Comparison of ENCODE assay signal across 28 cellular contexts in genomic region chr1:241707442-241707841, GRCh38. TPM values are rescaled to one million over a fixed set of nuclear protein-coding genes. Genes with fewer than 3 reads are reported as not detected.
DNase-seq lines count a peak whose midpoint lies in the region; ATAC-seq and TF ChIP-seq lines count a peak whose summit lies in the region.
"Had no signal": no experiment of that assay in that cellular context is flagged by ENCODE, and none has a peak within 500 bp of the region (broad histone marks: within the 10 kb centered on the region; RNA-seq: fewer than 3 reads in every experiment).

No MANE protein-coding gene starts in this region.

- no peaks in the 10 kb centered on the region for H3K9me2 ChIP-seq in MM.1S (replicated peaks; ENCODE audit: insufficient read depth, low read length)

- peaks cover 22% of the 10 kb centered on the region for H3K4me1 Mint-ChIP-seq in activated naive CD8-positive, alpha-beta T cell (ENCODE audit: low read depth)
- H3K4me1 Mint-ChIP-seq in activated naive CD8-positive, alpha-beta T cell treated with anti-CD3 and anti-CD28 coated beads for 36 hours, result peaks cover 19% of the 10 kb centered on the region
- H3K4me1 Mint-ChIP-seq in T-cell (peaks cover 19 to 21% (median 21%) of the 10 kb centered on the region in 3 donors), WTC11 (no peaks in the 10 kb centered on the region)
- H3K4me1 Mint-ChIP-seq: activated B cell treated with CpG ODN at 0.5 μM for 24 hours, B cell, naive B cell had no signal

- TF ChIP-seq CTCF in foreskin keratinocyte (conservative IDR thresholded peaks at IDR 0.05) (no peak), WTC11 (IDR thresholded peaks at IDR 0.05) (no peak), GM13976 (IDR thresholded peaks at IDR 0.05; ENCODE audit: borderline replicate concordance, control extremely low read depth, extremely low read depth, insufficient read depth, missing control alignments) (no peak), MM.1S (IDR thresholded peaks at IDR 0.05; ENCODE audit: low read length) (no peak)

- no peaks in the 10 kb centered on the region for H4K20me1 ChIP-seq in MM.1S (ENCODE audit: insufficient read depth, low read length)

- CTCF ChIA-PET in T-cell (lab: Charles Lee), result no interaction called here
- CTCF ChIA-PET in WTC11 (lab: Charles Lee), result interaction anchor here (1.6 kb wide), 1 partner anchor 97 kb away, joined by 3 read pairs; no protein-coding TSS in a partner anchor

- peaks cover 47% of the 10 kb centered on the region for H3K4me1 ChIP-seq in foreskin keratinocyte
- no peaks in the 10 kb centered on the region for H3K4me1 ChIP-seq in MM.1S (ENCODE audit: low read length)
- H3K4me1 ChIP-seq: SJCRH30 had no signal

- no peak overlapping the region for H3K4me3 ChIP-seq in MM.1S (ENCODE audit: low read length)
- H3K4me3 ChIP-seq: SJCRH30 had no signal

- H3K36me3 Mint-ChIP-seq in activated naive CD8-positive, alpha-beta T cell, result peaks cover 3% of the 10 kb centered on the region
- H3K36me3 Mint-ChIP-seq in activated naive CD8-positive, alpha-beta T cell treated with anti-CD3 and anti-CD28 coated beads for 36 hours, result no peaks in the 10 kb centered on the region
- H3K36me3 Mint-ChIP-seq in T-cell, result no peaks in the 10 kb centered on the region
- no peaks in the 10 kb centered on the region for H3K36me3 Mint-ChIP-seq in WTC11

- no peaks in the 10 kb centered on the region for H3F3A ChIP-seq in MM.1S (ENCODE audit: insufficient read depth, low read length)

- no peak overlapping the region for H3K4me2 ChIP-seq in MM.1S (ENCODE audit: low read depth, low read length)

- peak overlapping the region; percentile 53 for H3K4me3 Mint-ChIP-seq in activated naive CD8-positive, alpha-beta T cell
- H3K4me3 Mint-ChIP-seq in activated naive CD8-positive, alpha-beta T cell treated with anti-CD3 and anti-CD28 coated beads for 36 hours, result no peak overlapping the region
- H3K4me3 Mint-ChIP-seq in T-cell (peak overlapping the region in 2 of 3 donors; percentile 48 to 58), WTC11 (no peak overlapping the region)
- H3K4me3 Mint-ChIP-seq: activated B cell treated with CpG ODN at 0.5 μM for 24 hours, B cell, naive B cell had no signal

- no peak overlapping the region for H3K27ac Mint-ChIP-seq in activated naive CD8-positive, alpha-beta T cell
- no peak overlapping the region for H3K27ac Mint-ChIP-seq in activated naive CD8-positive, alpha-beta T cell treated with anti-CD3 and anti-CD28 coated beads for 36 hours
- H3K27ac Mint-ChIP-seq in T-cell (peak overlapping the region; percentile 26 to 68), WTC11 (no peak overlapping the region)
- H3K27ac Mint-ChIP-seq: activated B cell treated with CpG ODN at 0.5 μM for 24 hours, B cell, naive B cell had no signal

- in situ Hi-C loops in GM13976 (cut with MboI; ENCODE audit: low sequenced_read_pairs, unreplicated experiment), result no loop called here

- no peaks in the 10 kb centered on the region for H3K79me2 ChIP-seq in MM.1S (ENCODE audit: low read length)

- ATAC-seq in T-cell (replicated peaks in 1 of 4) (no peak), foreskin keratinocyte (peak; percentile 1), WTC11 (no peak), HG02970 (IDR thresholded peaks at IDR 0.05; ENCODE audit: low FRiP score, unreplicated experiment) (no peak)
- ATAC-seq: HepG2, left ventricle myocardium superior had no signal

- H3K9me3 Mint-ChIP-seq in activated naive CD8-positive, alpha-beta T cell (ENCODE audit: low read depth), result no peaks in the 10 kb centered on the region
- peaks cover 5% of the 10 kb centered on the region for H3K9me3 Mint-ChIP-seq in activated naive CD8-positive, alpha-beta T cell treated with anti-CD3 and anti-CD28 coated beads for 36 hours
- H3K9me3 Mint-ChIP-seq in T-cell, result peaks cover 0 to 5% (median 0%) of the 10 kb centered on the region in 3 donors
- peaks cover 5% of the 10 kb centered on the region; the same call in 1 of the 2 replicates for H3K9me3 Mint-ChIP-seq in WTC11

- H3K27me3 Mint-ChIP-seq in activated naive CD8-positive, alpha-beta T cell, result peaks cover 3% of the 10 kb centered on the region
- no peaks in the 10 kb centered on the region for H3K27me3 Mint-ChIP-seq in activated naive CD8-positive, alpha-beta T cell treated with anti-CD3 and anti-CD28 coated beads for 36 hours
- H3K27me3 Mint-ChIP-seq in T-cell, result no peaks in the 10 kb centered on the region
- H3K27me3 Mint-ChIP-seq in WTC11 (ENCODE audit: low read depth), result no peaks in the 10 kb centered on the region

- no peaks in the 10 kb centered on the region for H3K9me3 ChIP-seq in MM.1S (replicated peaks; ENCODE audit: insufficient read depth, low read length)
- H3K9me3 ChIP-seq: SJCRH30 had no signal

- no peak for DNase-seq in activated naive CD8-positive, alpha-beta T cell treated with anti-CD3 and anti-CD28 coated beads for 36 hours
- no peak for DNase-seq in T-cell
- DNase-seq in foreskin keratinocyte, result no peak
- DNase-seq in WTC11 (ENCODE audit: low spot score), result no peak
- no peak for DNase-seq in GM13976 (ENCODE audit: low spot score)
- DNase-seq in MM.1S, result no peak
- DNase-seq: activated B cell treated with CpG ODN at 0.5 μM for 24 hours; activated CD4-positive, alpha-beta T cell treated with anti-CD3 and anti-CD28 coated beads, Interleukin-2, amount 50 U/mL, for 4 hours; DMS79; GF-D8; glutamatergic neuron; left ventricle myocardium superior; naive B cell; NCI-H1694; NCI-H2171; NCI-H510A treated with DMSO at 0.1 percent for 48 hours; occipital lobe; SJCRH30; stimulated activated naive CD4-positive, alpha-beta T cell treated with Interleukin-2 at 50 U/mL for 16 hours had no signal

- POLR2A ChIA-PET in T-cell (lab: Charles Lee) (no interaction called here), WTC11 (lab: Charles Lee) (no interaction called here)

- H3K36me3 ChIP-seq in MM.1S (replicated peaks; ENCODE audit: insufficient read depth, low read length), result no peaks in the 10 kb centered on the region
- H3K36me3 ChIP-seq: SJCRH30 had no signal

- H3K27ac ChIP-seq in foreskin keratinocyte, result peak overlapping the region; percentile 0
- no peak overlapping the region for H3K27ac ChIP-seq in MM.1S (ENCODE audit: low read length)
- H3K27ac ChIP-seq: SJCRH30 had no signal

- H2AFZ ChIP-seq in MM.1S (ENCODE audit: low read length), result no peak overlapping the region

- H3K9ac ChIP-seq in MM.1S (ENCODE audit: low read length), result no peak overlapping the region

- H3K27me3 ChIP-seq in foreskin keratinocyte (no peaks in the 10 kb centered on the region), MM.1S (replicated peaks; ENCODE audit: insufficient read depth, low read length) (no peaks in the 10 kb centered on the region)
- H3K27me3 ChIP-seq: SJCRH30 had no signal

TF ChIP-seq in WTC11, 78 proteins besides CTCF, POLR2A, EP300 and RAD21 (continues in another document):
- TF ChIP-seq, protein P1, sequence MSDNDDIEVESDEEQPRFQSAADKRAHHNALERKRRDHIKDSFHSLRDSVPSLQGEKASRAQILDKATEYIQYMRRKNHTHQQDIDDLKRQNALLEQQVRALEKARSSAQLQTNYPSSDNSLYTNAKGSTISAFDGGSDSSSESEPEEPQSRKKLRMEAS (CRISPR knock-in tag; IDR thresholded peaks at IDR 0.05), result no peak
- TF ChIP-seq ZNF512 (CRISPR knock-in tag; IDR thresholded peaks at IDR 0.05; ENCODE audit: borderline replicate concordance), result no peak
- TF ChIP-seq ZNF138 (CRISPR knock-in tag; conservative IDR thresholded peaks at IDR 0.05), result no peak
- TF ChIP-seq ATF1 (CRISPR knock-in tag; IDR thresholded peaks at IDR 0.05), result no peak
- no peak for TF ChIP-seq PRRX2 (CRISPR knock-in tag; IDR thresholded peaks at IDR 0.05)
- no peak for TF ChIP-seq CBFB (CRISPR knock-in tag; IDR thresholded peaks at IDR 0.05; ENCODE audit: low read depth)
- TF ChIP-seq RELA (CRISPR knock-in tag; IDR thresholded peaks at IDR 0.05; ENCODE audit: borderline replicate concordance), result no peak
- TF ChIP-seq, protein P2, sequence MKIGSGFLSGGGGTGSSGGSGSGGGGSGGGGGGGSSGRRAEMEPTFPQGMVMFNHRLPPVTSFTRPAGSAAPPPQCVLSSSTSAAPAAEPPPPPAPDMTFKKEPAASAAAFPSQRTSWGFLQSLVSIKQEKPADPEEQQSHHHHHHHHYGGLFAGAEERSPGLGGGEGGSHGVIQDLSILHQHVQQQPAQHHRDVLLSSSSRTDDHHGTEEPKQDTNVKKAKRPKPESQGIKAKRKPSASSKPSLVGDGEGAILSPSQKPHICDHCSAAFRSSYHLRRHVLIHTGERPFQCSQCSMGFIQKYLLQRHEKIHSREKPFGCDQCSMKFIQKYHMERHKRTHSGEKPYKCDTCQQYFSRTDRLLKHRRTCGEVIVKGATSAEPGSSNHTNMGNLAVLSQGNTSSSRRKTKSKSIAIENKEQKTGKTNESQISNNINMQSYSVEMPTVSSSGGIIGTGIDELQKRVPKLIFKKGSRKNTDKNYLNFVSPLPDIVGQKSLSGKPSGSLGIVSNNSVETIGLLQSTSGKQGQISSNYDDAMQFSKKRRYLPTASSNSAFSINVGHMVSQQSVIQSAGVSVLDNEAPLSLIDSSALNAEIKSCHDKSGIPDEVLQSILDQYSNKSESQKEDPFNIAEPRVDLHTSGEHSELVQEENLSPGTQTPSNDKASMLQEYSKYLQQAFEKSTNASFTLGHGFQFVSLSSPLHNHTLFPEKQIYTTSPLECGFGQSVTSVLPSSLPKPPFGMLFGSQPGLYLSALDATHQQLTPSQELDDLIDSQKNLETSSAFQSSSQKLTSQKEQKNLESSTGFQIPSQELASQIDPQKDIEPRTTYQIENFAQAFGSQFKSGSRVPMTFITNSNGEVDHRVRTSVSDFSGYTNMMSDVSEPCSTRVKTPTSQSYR (CRISPR knock-in tag; IDR thresholded peaks at IDR 0.05), result no peak

RNA-seq across cellular contexts. Expression of gene WDR64, which starts 55.4 kb away (rescaled TPM):
- under 1 TPM in 1 of 2 experiments, not detected in 1; 0.32 TPM for total RNA-seq in activated naive CD8-positive, alpha-beta T cell treated with anti-CD3 and anti-CD28 coated beads for 36 hours
- total RNA-seq in T-cell (under 1 TPM in 4 of 5 donors, not detected in 1; 0.13 to 0.48 (median 0.26) TPM), foreskin keratinocyte (not detected in 2 replicates), WTC11 (2021) (not detected in 3 replicates)
- not detected in 2 replicates for polyA plus RNA-seq in foreskin keratinocyte
- total RNA-seq: A673, B cell, dermis microvascular lymphatic vessel endothelial cell, endothelial cell of umbilical vein, HepG2, left ventricle myocardium superior, LHCN-M2, occipital lobe, pulmonary artery endothelial cell, SJCRH30 had no signal
- polyA plus RNA-seq: endothelial cell of umbilical vein, HepG2 had no signal

Comparison
In these comparisons a context has a peak if more than half of its experiments do, and no peak if none do; other contexts are left out.
1. H3K4me3 Mint-ChIP-seq: peak in activated naive CD8-positive, alpha-beta T cell (single experiment) and T-cell (2 of 3); none in activated naive CD8-positive, alpha-beta T cell treated with anti-CD3 and anti-CD28 coated beads for 36 hours (single experiment) and WTC11 (single experiment).
2. H3K27ac Mint-ChIP-seq: peak in T-cell (2 of 2); none in activated naive CD8-positive, alpha-beta T cell (single experiment), activated naive CD8-positive, alpha-beta T cell treated with anti-CD3 and anti-CD28 coated beads for 36 hours (single experiment) and WTC11 (single experiment).